ENCODE assay signal across 10 cellular contexts in the genomic region with DNA sequence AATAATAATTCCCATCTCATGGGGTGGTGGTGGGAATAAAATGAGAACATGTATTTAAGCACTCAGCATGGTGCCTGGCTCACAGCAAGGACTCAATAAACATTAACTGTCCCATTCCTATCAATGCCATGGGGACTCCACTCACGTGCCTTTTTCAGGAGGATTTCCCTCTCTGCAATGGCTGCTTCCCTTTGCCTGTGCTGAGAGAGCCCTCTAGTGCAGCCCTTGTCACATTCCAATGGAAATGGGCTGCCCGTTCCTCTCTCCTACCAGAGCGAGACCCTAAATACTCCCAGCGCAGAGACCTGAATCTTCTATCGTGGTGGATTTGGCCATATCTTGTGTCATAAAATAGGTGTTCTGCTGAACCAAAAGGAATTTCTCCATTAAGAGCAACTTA.
DNase-seq lines count a peak whose midpoint lies in the region; ATAC-seq and TF ChIP-seq lines count a peak whose summit lies in the region.
"Had no signal": no experiment of that assay in that cellular context is flagged by ENCODE, and none has a peak within 500 bp of the region (broad histone marks: within the 10 kb centered on the region; RNA-seq: fewer than 3 reads in every experiment).

No MANE protein-coding gene starts in this region.

- H3K4me1 ChIP-seq in mesendoderm (ENCODE audit: control insufficient read depth, low read depth, low read length): peaks cover 4% of the 10 kb centered on the region

- no peaks in the 10 kb centered on the region for H3K9me3 Mint-ChIP-seq in chondrocyte (ENCODE audit: low read depth)
- H3K9me3 Mint-ChIP-seq in activated T-helper 17 cell treated with anti-CD3 and anti-CD28 coated beads, Interleukin-2, amount 50 U/mL, for 72 hours: peaks cover 5% of the 10 kb centered on the region
- peaks cover 0 to 13% (median 0%) of the 10 kb centered on the region in 9 donors for H3K9me3 Mint-ChIP-seq in naive thymus-derived CD8-positive, alpha-beta T cell
- H3K9me3 Mint-ChIP-seq in stimulated activated memory B cell treated with anti-CD40 and anti-IgM and Interleukin-4, amounts not matched to agents 10 μg/mL and 1 μg/mL and 100 μg/mL, for 72 hours: peaks cover 7% of the 10 kb centered on the region

- H3K4ac ChIP-seq in mesendoderm (ENCODE audit: low read depth, low read length): no peak overlapping the region

- POLR2A ChIA-PET in naive thymus-derived CD8-positive, alpha-beta T cell (lab: Charles Lee): no interaction called here

- DNase-seq in D341Med (ENCODE audit: low spot score) (peak; percentile 68), NCI-H1694 treated with DMSO at 0.1 percent for 48 hours (lab: John Stamatoyannopoulos, UW) (peak; percentile 41), chondrocyte (ENCODE audit: low spot score) (no peak), mesendoderm (peak; percentile 93)
- DNase-seq in naive thymus-derived CD8-positive, alpha-beta T cell: no peak
- DNase-seq: naive thymus-derived CD4-positive, alpha-beta T cell had no signal

- no peaks in the 10 kb centered on the region for H3K79me1 ChIP-seq in mesendoderm (ENCODE audit: low read length)

- H4K5ac ChIP-seq in mesendoderm (ENCODE audit: low read length): no peak overlapping the region

- H2BK15ac ChIP-seq in mesendoderm (replicated peaks; ENCODE audit: low read depth): no peak overlapping the region

- peaks cover 14% of the 10 kb centered on the region for H3K27me3 Mint-ChIP-seq in chondrocyte (ENCODE audit: low read depth)
- peaks cover 24% of the 10 kb centered on the region for H3K27me3 Mint-ChIP-seq in activated T-helper 17 cell treated with anti-CD3 and anti-CD28 coated beads, Interleukin-2, amount 50 U/mL, for 72 hours
- peaks cover 10 to 61% (median 33%) of the 10 kb centered on the region in 5 donors for H3K27me3 Mint-ChIP-seq in naive thymus-derived CD8-positive, alpha-beta T cell
- H3K27me3 Mint-ChIP-seq in stimulated activated memory B cell treated with anti-CD40 and anti-IgM and Interleukin-4, amounts not matched to agents 10 μg/mL and 1 μg/mL and 100 μg/mL, for 72 hours: peaks cover 10% of the 10 kb centered on the region

- H2BK5ac ChIP-seq in mesendoderm (ENCODE audit: low read length): no peak overlapping the region

- H3K23ac ChIP-seq in mesendoderm (ENCODE audit: low read length): no peak overlapping the region

- H3K4me3 ChIP-seq in mesendoderm (ENCODE audit: low read length): no peak overlapping the region

- no peak overlapping the region for H2AK5ac ChIP-seq in mesendoderm (ENCODE audit: low read length)

- H3K27me3 ChIP-seq in mesendoderm (ENCODE audit: insufficient read depth, low read length, poor library complexity): no peaks in the 10 kb centered on the region

- H3K4me2 ChIP-seq in mesendoderm (ENCODE audit: low read length): no peak overlapping the region

- H3K27ac Mint-ChIP-seq in chondrocyte (ENCODE audit: unreplicated experiment): no peak overlapping the region
- H3K27ac Mint-ChIP-seq in activated T-helper 17 cell treated with anti-CD3 and anti-CD28 coated beads, Interleukin-2, amount 50 U/mL, for 72 hours: no peak overlapping the region
- H3K27ac Mint-ChIP-seq in naive thymus-derived CD8-positive, alpha-beta T cell: no peak overlapping the region
- no peak overlapping the region for H3K27ac Mint-ChIP-seq in stimulated activated memory B cell treated with anti-CD40 and anti-IgM and Interleukin-4, amounts not matched to agents 10 μg/mL and 1 μg/mL and 100 μg/mL, for 72 hours
- H3K27ac Mint-ChIP-seq: naive thymus-derived CD4-positive, alpha-beta T cell had no signal

- no peak overlapping the region for H3K9ac ChIP-seq in mesendoderm (ENCODE audit: low read length)

- no peaks in the 10 kb centered on the region for H3K36me3 Mint-ChIP-seq in chondrocyte (ENCODE audit: low read depth)
- H3K36me3 Mint-ChIP-seq in activated T-helper 17 cell treated with anti-CD3 and anti-CD28 coated beads, Interleukin-2, amount 50 U/mL, for 72 hours (ENCODE audit: low read depth): no peaks in the 10 kb centered on the region
- H3K36me3 Mint-ChIP-seq in naive thymus-derived CD8-positive, alpha-beta T cell: no peaks in the 10 kb centered on the region
- H3K36me3 Mint-ChIP-seq in stimulated activated memory B cell treated with anti-CD40 and anti-IgM and Interleukin-4, amounts not matched to agents 10 μg/mL and 1 μg/mL and 100 μg/mL, for 72 hours: no peaks in the 10 kb centered on the region

- ATAC-seq in GM18868 (IDR thresholded peaks at IDR 0.05; ENCODE audit: unreplicated experiment): no peak
- ATAC-seq in activated T-helper 17 cell treated with anti-CD3 and anti-CD28 coated beads, Interleukin-2, amount 50 U/mL, for 72 hours (replicated peaks): no peak
- ATAC-seq in naive thymus-derived CD8-positive, alpha-beta T cell: no peak
- ATAC-seq in stimulated activated memory B cell treated with anti-CD40 and anti-IgM and Interleukin-4, amounts not matched to agents 10 μg/mL and 1 μg/mL and 100 μg/mL, for 72 hours: no peak
- ATAC-seq: naive thymus-derived CD4-positive, alpha-beta T cell had no signal

- TF ChIP-seq CTCF in chondrocyte (IDR thresholded peaks at IDR 0.05): peak; percentile 83

- no peak overlapping the region for H2BK120ac ChIP-seq in mesendoderm (ENCODE audit: low read depth, low read length)

- no peaks in the 10 kb centered on the region for H3K4me1 Mint-ChIP-seq in chondrocyte (ENCODE audit: low read depth)
- H3K4me1 Mint-ChIP-seq in activated T-helper 17 cell treated with anti-CD3 and anti-CD28 coated beads, Interleukin-2, amount 50 U/mL, for 72 hours: peaks cover 3% of the 10 kb centered on the region
- no peaks in the 10 kb centered on the region for H3K4me1 Mint-ChIP-seq in naive thymus-derived CD8-positive, alpha-beta T cell
- no peaks in the 10 kb centered on the region for H3K4me1 Mint-ChIP-seq in stimulated activated memory B cell treated with anti-CD40 and anti-IgM and Interleukin-4, amounts not matched to agents 10 μg/mL and 1 μg/mL and 100 μg/mL, for 72 hours
- H3K4me1 Mint-ChIP-seq: naive thymus-derived CD4-positive, alpha-beta T cell had no signal

- H3K36me3 ChIP-seq in mesendoderm (ENCODE audit: control insufficient read depth, insufficient read depth, low read length): no peaks in the 10 kb centered on the region

- no CpG with 5 or more reads among the region's 5 CpGs for WGBS in mesendoderm (ENCODE audit: extremely low coverage, insufficient coverage, low lambda C conversion rate)

- no peaks in the 10 kb centered on the region for H3K79me2 ChIP-seq in mesendoderm (ENCODE audit: control insufficient read depth, insufficient read depth, low read length)

- no peak overlapping the region for H4K8ac ChIP-seq in mesendoderm (ENCODE audit: low read depth, low read length)

- no peak overlapping the region for H3K27ac ChIP-seq in mesendoderm (ENCODE audit: low read depth, low read length)
- H3K27ac ChIP-seq: epithelial cell of prostate had no signal

- H3K18ac ChIP-seq in mesendoderm (ENCODE audit: low read length): no peak overlapping the region

- no peak overlapping the region for H3K56ac ChIP-seq in mesendoderm (ENCODE audit: low read length)

- no peak overlapping the region for H3K4me3 Mint-ChIP-seq in chondrocyte (ENCODE audit: unreplicated experiment)
- no peak overlapping the region for H3K4me3 Mint-ChIP-seq in activated T-helper 17 cell treated with anti-CD3 and anti-CD28 coated beads, Interleukin-2, amount 50 U/mL, for 72 hours
- H3K4me3 Mint-ChIP-seq in naive thymus-derived CD8-positive, alpha-beta T cell: no peak overlapping the region
- H3K4me3 Mint-ChIP-seq in stimulated activated memory B cell treated with anti-CD40 and anti-IgM and Interleukin-4, amounts not matched to agents 10 μg/mL and 1 μg/mL and 100 μg/mL, for 72 hours: no peak overlapping the region
- H3K4me3 Mint-ChIP-seq: naive thymus-derived CD4-positive, alpha-beta T cell had no signal

Comparison
In these comparisons a context has a peak if more than half of its experiments do, and no peak if none do; other contexts are left out.
1. DNase-seq: peak in D341Med (single experiment), NCI-H1694 treated with DMSO at 0.1 percent for 48 hours (single experiment) and mesendoderm (single experiment); none in chondrocyte (single experiment) and naive thymus-derived CD8-positive, alpha-beta T cell (0 of 10).